Comparison of ENCODE assay signal across 9 cellular contexts in genomic region chr16:66474750-66475199, GRCh38. TPM values are rescaled to one million over a fixed set of nuclear protein-coding genes. Genes with fewer than 3 reads are reported as not detected.
A peak's percentile ranks its signal among the peaks of the same experiment; 100 is the strongest.
DNase-seq lines count a peak whose midpoint lies in the region; ATAC-seq, FAIRE-seq and TF ChIP-seq lines count a peak whose summit lies in the region.
"Had no signal": no experiment of that assay in that cellular context is flagged by ENCODE, and none has a peak within 500 bp of the region (broad histone marks: within the 10 kb centered on the region; RNA-seq: fewer than 3 reads in every experiment).

No MANE protein-coding gene starts in this region.

- peak; percentile 58 for FAIRE-seq in endothelial cell of umbilical vein (lab: Jason Lieb, UNC)

- H3K9me2 ChIP-seq in MM.1S (replicated peaks; ENCODE audit: insufficient read depth, low read length), result no peaks in the 10 kb centered on the region

- H3K27ac Mint-ChIP-seq in activated B cell treated with CpG ODN at 0.5 μM for 24 hours, result peak overlapping the region; percentile 66
- peak overlapping the region; percentile 19 to 55 for H3K27ac Mint-ChIP-seq in stimulated activated naive CD8-positive, alpha-beta T cell treated with anti-CD3 and anti-CD28 coated beads, Interleukin-15, amount 100 ng/mL, for 72 hours

- TF ChIP-seq CTCF in MM.1S (IDR thresholded peaks at IDR 0.05; ENCODE audit: low read length) (no peak), activated B cell treated with CpG ODN at 0.5 μM for 24 hours (IDR thresholded peaks at IDR 0.05) (no peak), endothelial cell of umbilical vein (IDR thresholded peaks at IDR 0.05; ENCODE audit: extremely low read depth in 1 of 2, insufficient read depth in 1 of 2, low read depth in 1 of 2, low read length in 2 of 2) (no peak), tibial nerve (IDR thresholded peaks at IDR 0.05) (no peak)

- no peak for TF ChIP-seq EP300 in tibial nerve (IDR thresholded peaks at IDR 0.05)

- 27 to 31% methylated on average over 4 of the region's 4 CpGs for WGBS in tibial nerve, 2 donors

- H3K79me2 ChIP-seq in MM.1S (ENCODE audit: low read length), result no peaks in the 10 kb centered on the region
- no peaks in the 10 kb centered on the region for H3K79me2 ChIP-seq in endothelial cell of umbilical vein (ENCODE audit: control insufficient read depth, insufficient read depth, low read length)

- BruUV-seq in endothelial cell of umbilical vein (replicated peaks; lab: Mats Ljungman, UMichigan), result no TSS peak

- peak overlapping the region; percentile 39 for H3K4me3 Mint-ChIP-seq in activated B cell treated with CpG ODN at 0.5 μM for 24 hours
- peak overlapping the region; percentile 1 to 6 for H3K4me3 Mint-ChIP-seq in stimulated activated naive CD8-positive, alpha-beta T cell treated with anti-CD3 and anti-CD28 coated beads, Interleukin-15, amount 100 ng/mL, for 72 hours

- intact Hi-C loops in activated B cell treated with CpG ODN at 0.5 μM for 24 hours (cut with micrococcal nuclease), result no loop called here
- intact Hi-C loops in endothelial cell of umbilical vein (cut with micrococcal nuclease), result loop anchor here (5.0 kb wide), 1 partner anchor 47 kb away; the partner anchor contains the start of gene BEAN1

- DNase-seq in DMS53 treated with DMSO at 0.1 percent for 48 hours (lab: John Stamatoyannopoulos, UW; ENCODE audit: unreplicated experiment) (peak; percentile 98), MM.1S (peak; percentile 85), activated B cell treated with CpG ODN at 0.5 μM for 24 hours (no peak), endothelial cell of umbilical vein (ENCODE audit: low read depth, low spot score) (peak; percentile 31), NCI-H187 treated with DMSO at 0.1 percent for 48 hours (lab: John Stamatoyannopoulos, UW) (no peak), tibial nerve (ENCODE audit: low spot score in 2 of 2) (no peak)
- peak; percentile 51 to 75 for DNase-seq in stimulated activated naive CD8-positive, alpha-beta T cell treated with anti-CD3 and anti-CD28 coated beads, Interleukin-15, amount 100 ng/mL, for 72 hours

- peaks cover 16% of the 10 kb centered on the region for H3K27me3 Mint-ChIP-seq in activated B cell treated with CpG ODN at 0.5 μM for 24 hours
- H3K27me3 Mint-ChIP-seq in stimulated activated naive CD8-positive, alpha-beta T cell treated with anti-CD3 and anti-CD28 coated beads, Interleukin-15, amount 100 ng/mL, for 72 hours, result no peaks in the 10 kb centered on the region

- H3K36me3 ChIP-seq in MM.1S (replicated peaks; ENCODE audit: insufficient read depth, low read length) (no peaks in the 10 kb centered on the region), endothelial cell of umbilical vein (ENCODE audit: control insufficient read depth in 2 of 2, extremely low read depth in 1 of 2, insufficient read depth in 2 of 2, low read length in 2 of 2) (no peaks in the 10 kb centered on the region), tibial nerve (peaks cover 0 to 14% (median 0%) of the 10 kb centered on the region in 3 donors)
- H3K36me3 ChIP-seq: cardiac muscle cell had no signal

- peaks cover 38% of the 10 kb centered on the region for H3K4me1 ChIP-seq in MM.1S (ENCODE audit: low read length)
- H3K4me1 ChIP-seq in endothelial cell of umbilical vein (ENCODE audit: control insufficient read depth, extremely low read depth, insufficient read depth, low read length), result peaks cover 5% of the 10 kb centered on the region
- peaks cover 0 to 11% (median 3%) of the 10 kb centered on the region in 4 donors for H3K4me1 ChIP-seq in tibial nerve

- H3K4me2 ChIP-seq in MM.1S (ENCODE audit: low read depth, low read length) (peak overlapping the region; percentile 15; the same call in 1 of the 2 replicates), endothelial cell of umbilical vein (ENCODE audit: insufficient read depth, low read length) (no peak overlapping the region)

- H3K9me3 Mint-ChIP-seq in activated B cell treated with CpG ODN at 0.5 μM for 24 hours, result no peaks in the 10 kb centered on the region
- H3K9me3 Mint-ChIP-seq in stimulated activated naive CD8-positive, alpha-beta T cell treated with anti-CD3 and anti-CD28 coated beads, Interleukin-15, amount 100 ng/mL, for 72 hours, result no peaks in the 10 kb centered on the region

- ATAC-seq in GM21529 (IDR thresholded peaks at IDR 0.05; ENCODE audit: unreplicated experiment) (peak; percentile 76), activated B cell treated with CpG ODN at 0.5 μM for 24 hours (ENCODE audit: low read depth) (peak; percentile 85)
- peak; percentile 94 for ATAC-seq in stimulated activated naive CD8-positive, alpha-beta T cell treated with anti-CD3 and anti-CD28 coated beads, Interleukin-15, amount 100 ng/mL, for 72 hours

- POLR2A ChIA-PET in activated B cell treated with CpG ODN at 0.5 μM for 24 hours (lab: Charles Lee), result no interaction called here
- POLR2A ChIA-PET in endothelial cell of umbilical vein (lab: Charles Lee), result no interaction called here

- CTCF ChIA-PET in activated B cell treated with CpG ODN at 0.5 μM for 24 hours (lab: Charles Lee), result interaction anchor here (1.0 kb wide), 1 partner anchor 115 kb away, joined by 3 read pairs; no protein-coding TSS in a partner anchor
- CTCF ChIA-PET in endothelial cell of umbilical vein (lab: Charles Lee), result interaction anchor here (0.6 to 3.4 kb wide), 7 partner anchors 36 to 393 kb away, joined by 3 to 15 read pairs (median 6); no protein-coding TSS in a partner anchor

- H3K9me3 ChIP-seq in MM.1S (replicated peaks; ENCODE audit: insufficient read depth, low read length), result no peaks in the 10 kb centered on the region
- no peaks in the 10 kb centered on the region for H3K9me3 ChIP-seq in endothelial cell of umbilical vein (replicated peaks; ENCODE audit: control insufficient read depth, insufficient read depth, low read length)
- H3K9me3 ChIP-seq in tibial nerve, result no peaks in the 10 kb centered on the region

- H3K27me3 ChIP-seq in MM.1S (replicated peaks; ENCODE audit: insufficient read depth, low read length), result no peaks in the 10 kb centered on the region
- H3K27me3 ChIP-seq in endothelial cell of umbilical vein (ENCODE audit: control insufficient read depth in 2 of 2, insufficient read depth in 2 of 2, low read length in 2 of 2), result peaks cover 0 to 8% of the 10 kb centered on the region in 2 experiments
- H3K27me3 ChIP-seq in tibial nerve, result peaks cover 0 to 13% of the 10 kb centered on the region in 2 donors

- no peaks in the 10 kb centered on the region for H3K36me3 Mint-ChIP-seq in activated B cell treated with CpG ODN at 0.5 μM for 24 hours (ENCODE audit: low read depth)

- H2AFZ ChIP-seq in MM.1S (ENCODE audit: low read length), result peak overlapping the region; percentile 39; the same call in 1 of the 2 replicates
- H2AFZ ChIP-seq in endothelial cell of umbilical vein (ENCODE audit: low read depth, low read length), result no peak overlapping the region

- TF ChIP-seq POLR2A in endothelial cell of umbilical vein (IDR thresholded peaks at IDR 0.05; ENCODE audit: low read depth, low read length) (no peak), tibial nerve (IDR thresholded peaks at IDR 0.05) (no peak)

- H3K4me3 ChIP-seq in MM.1S (ENCODE audit: low read length), result no peak overlapping the region
- H3K4me3 ChIP-seq in endothelial cell of umbilical vein (replicated peaks in 1 of 3; ENCODE audit: insufficient read depth in 1 of 3, low read depth in 1 of 3, low read length in 3 of 3), result no peak overlapping the region
- H3K4me3 ChIP-seq in tibial nerve, result no peak overlapping the region
- H3K4me3 ChIP-seq: cardiac muscle cell had no signal

- H3K4me1 Mint-ChIP-seq in activated B cell treated with CpG ODN at 0.5 μM for 24 hours, result peaks cover 22% of the 10 kb centered on the region
- H3K4me1 Mint-ChIP-seq in stimulated activated naive CD8-positive, alpha-beta T cell treated with anti-CD3 and anti-CD28 coated beads, Interleukin-15, amount 100 ng/mL, for 72 hours, result peaks cover 34% of the 10 kb centered on the region

- dilution Hi-C loops in endothelial cell of umbilical vein (cut with MboI; ENCODE audit: extremely low pct_ligation_motif_present, low sequenced_read_pairs), result no loop called here

- H3K27ac ChIP-seq in MM.1S (ENCODE audit: low read length), result peak overlapping the region; percentile 15; the same call in 1 of the 2 replicates
- H3K27ac ChIP-seq in endothelial cell of umbilical vein (ENCODE audit: insufficient read depth, low read depth, low read length), result no peak overlapping the region
- H3K27ac ChIP-seq in tibial nerve, result no peak overlapping the region
- H3K27ac ChIP-seq: cardiac muscle cell had no signal

- H3K9ac ChIP-seq in MM.1S (ENCODE audit: low read length) (0 out of 2 replicates have a peak overlapping the region, but pooled peaks have one; percentile 9), endothelial cell of umbilical vein (replicated peaks; ENCODE audit: extremely low read depth, insufficient read depth, low read length) (no peak overlapping the region)

- H3F3A ChIP-seq in MM.1S (ENCODE audit: insufficient read depth, low read length), result peaks cover 9% of the 10 kb centered on the region

- no peaks in the 10 kb centered on the region for H4K20me1 ChIP-seq in MM.1S (ENCODE audit: insufficient read depth, low read length)
- H4K20me1 ChIP-seq in endothelial cell of umbilical vein (replicated peaks; ENCODE audit: control insufficient read depth, extremely low read depth, insufficient read depth, low read length), result no peaks in the 10 kb centered on the region

- no peaks in the 10 kb centered on the region for H3K9me1 ChIP-seq in endothelial cell of umbilical vein (replicated peaks; ENCODE audit: control insufficient read depth, extremely low read depth, insufficient read depth, low read length)

TF ChIP-seq in endothelial cell of umbilical vein, 7 proteins besides CTCF, POLR2A, EP300 and RAD21:
- TF ChIP-seq FOS (IDR thresholded peaks at IDR 0.05; ENCODE audit: borderline replicate concordance, insufficient read depth, low read length), result no peak
- TF ChIP-seq MAX (IDR thresholded peaks at IDR 0.05; ENCODE audit: insufficient read depth, insufficient read length), result no peak
- TF ChIP-seq GATA2 (IDR thresholded peaks at IDR 0.05; ENCODE audit: insufficient read depth, insufficient read length, low read depth, low read length), result no peak

RNA-seq across cellular contexts. Expression of gene BEAN1, which starts 47.7 kb away (rescaled TPM):
- total RNA-seq in activated B cell treated with CpG ODN at 0.5 μM for 24 hours (not detected in 2 replicates), endothelial cell of umbilical vein (not detected in 2 replicates), tibial nerve (1 to 10 TPM in 1 of 4 donors, under 1 TPM in 2, not detected in 1; 0.21 to 1.4 (median 0.30) TPM)
- not detected in 2 replicates for polyA plus RNA-seq in endothelial cell of umbilical vein
- 0.03 TPM in 1 of 2 replicates, not detected in the other for polyA plus RNA-seq in endothelial cell of umbilical vein (2011; cell fraction: cytosol; rRNA removed)
- not detected in 2 replicates for polyA plus RNA-seq in endothelial cell of umbilical vein (2011; cell fraction: nucleus; rRNA removed)
- 0.21 TPM in 1 of 2 replicates, not detected in the other for polyA plus RNA-seq in endothelial cell of umbilical vein (2012)
- not detected in 2 replicates for polyA minus RNA-seq in endothelial cell of umbilical vein
- not detected for polyA minus RNA-seq in endothelial cell of umbilical vein (2011; cell fraction: cytosol; rRNA and poly(A)+ RNA removed)
- polyA minus RNA-seq in endothelial cell of umbilical vein (2011; cell fraction: nucleus; rRNA and poly(A)+ RNA removed), result not detected in 2 replicates

Comparison
In these comparisons a context has a peak if more than half of its experiments do, and no peak if none do; other contexts are left out.
1. DNase-seq: peak in DMS53 treated with DMSO at 0.1 percent for 48 hours (single experiment), MM.1S (single experiment), endothelial cell of umbilical vein (single experiment) and stimulated activated naive CD8-positive, alpha-beta T cell treated with anti-CD3 and anti-CD28 coated beads, Interleukin-15, amount 100 ng/mL, for 72 hours (2 of 2); none in activated B cell treated with CpG ODN at 0.5 μM for 24 hours (single experiment), NCI-H187 treated with DMSO at 0.1 percent for 48 hours (single experiment) and tibial nerve (0 of 2).
2. Peak in every context shown above with its lines, with median percentiles within 50 percentile points of each other: ATAC-seq.